ENCODE assay signal across 8 cellular contexts in the genomic region with DNA sequence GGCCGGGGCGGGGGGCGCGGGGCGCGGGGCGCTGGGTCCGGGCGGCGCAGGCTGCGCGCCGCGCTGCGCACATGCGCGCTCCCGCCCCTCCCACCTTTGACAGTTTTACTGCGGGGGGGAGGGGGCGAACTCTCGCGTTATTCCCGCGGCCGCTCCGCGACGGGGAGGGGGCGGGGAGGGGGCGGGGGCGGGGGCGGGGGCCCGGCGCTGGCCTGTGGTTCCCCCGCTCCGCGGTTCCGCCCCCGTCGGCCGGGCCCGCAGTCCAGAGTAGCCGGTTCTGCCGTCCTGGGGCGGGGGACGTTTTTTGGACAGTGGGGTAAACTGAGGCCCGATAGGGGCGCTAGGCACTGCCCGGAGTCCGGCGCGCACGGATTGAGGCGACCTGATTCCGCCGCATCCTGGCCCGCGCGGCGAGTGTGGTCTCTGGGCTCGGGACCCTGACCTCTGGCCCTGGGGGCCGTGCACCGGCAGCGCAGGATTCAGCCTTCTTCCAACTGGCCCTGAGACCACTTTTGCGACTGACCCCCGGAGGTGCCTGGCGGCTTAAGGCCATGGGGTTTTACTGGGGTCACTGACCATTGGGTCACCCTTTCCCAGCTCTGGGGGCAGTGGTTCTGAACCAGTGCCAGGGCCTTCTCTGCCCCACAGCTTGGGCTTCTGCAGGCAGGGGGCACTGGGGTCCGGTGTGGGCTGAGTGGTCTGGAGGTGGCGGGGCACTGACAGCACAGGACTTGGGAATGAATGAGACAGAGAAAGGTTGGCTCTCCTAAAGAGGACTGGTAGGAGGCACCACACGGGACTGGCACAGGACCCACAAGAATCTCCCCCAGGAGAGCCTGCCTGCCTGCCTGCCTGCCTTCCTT. TPM values are rescaled to one million over a fixed set of nuclear protein-coding genes. Genes with fewer than 3 reads are reported as not detected.
DNase-seq lines count a peak whose midpoint lies in the region; TF ChIP-seq lines count a peak whose summit lies in the region.

A gene with protein sequence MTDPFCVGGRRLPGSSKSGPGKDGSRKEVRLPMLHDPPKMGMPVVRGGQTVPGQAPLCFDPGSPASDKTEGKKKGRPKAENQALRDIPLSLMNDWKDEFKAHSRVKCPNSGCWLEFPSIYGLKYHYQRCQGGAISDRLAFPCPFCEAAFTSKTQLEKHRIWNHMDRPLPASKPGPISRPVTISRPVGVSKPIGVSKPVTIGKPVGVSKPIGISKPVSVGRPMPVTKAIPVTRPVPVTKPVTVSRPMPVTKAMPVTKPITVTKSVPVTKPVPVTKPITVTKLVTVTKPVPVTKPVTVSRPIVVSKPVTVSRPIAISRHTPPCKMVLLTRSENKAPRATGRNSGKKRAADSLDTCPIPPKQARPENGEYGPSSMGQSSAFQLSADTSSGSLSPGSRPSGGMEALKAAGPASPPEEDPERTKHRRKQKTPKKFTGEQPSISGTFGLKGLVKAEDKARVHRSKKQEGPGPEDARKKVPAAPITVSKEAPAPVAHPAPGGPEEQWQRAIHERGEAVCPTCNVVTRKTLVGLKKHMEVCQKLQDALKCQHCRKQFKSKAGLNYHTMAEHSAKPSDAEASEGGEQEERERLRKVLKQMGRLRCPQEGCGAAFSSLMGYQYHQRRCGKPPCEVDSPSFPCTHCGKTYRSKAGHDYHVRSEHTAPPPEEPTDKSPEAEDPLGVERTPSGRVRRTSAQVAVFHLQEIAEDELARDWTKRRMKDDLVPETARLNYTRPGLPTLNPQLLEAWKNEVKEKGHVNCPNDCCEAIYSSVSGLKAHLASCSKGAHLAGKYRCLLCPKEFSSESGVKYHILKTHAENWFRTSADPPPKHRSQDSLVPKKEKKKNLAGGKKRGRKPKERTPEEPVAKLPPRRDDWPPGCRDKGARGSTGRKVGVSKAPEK (minus strand): TSS at position 80 of the 863 bp plus-strand sequence. CDS start 1,980 bp downstream, outside the sequence.

- peak within 1 kb of the TSS; percentile 17 to 63 for H3K4me3 ChIP-seq in CD4-positive, alpha-beta memory T cell (ENCODE audit: low read length in 2 of 2)
- H3K4me3 ChIP-seq in HFF-Myc (replicated peaks; ENCODE audit: low read depth, low read length) (peak within 1 kb of the TSS; percentile 69), ascending aorta (peak within 1 kb of the TSS; percentile 70 to 84), right atrium auricular region (peak within 1 kb of the TSS; percentile 48 to 66), prostate gland (peak within 1 kb of the TSS; percentile 53 to 79)

- peaks cover 18% of the 10 kb centered on the region for H3K4me1 ChIP-seq in CD4-positive, alpha-beta memory T cell (ENCODE audit: insufficient read depth, low read length)
- peaks cover 16% of the 10 kb centered on the region in 2 donors for H3K4me1 ChIP-seq in ascending aorta
- peaks cover 0 to 25% of the 10 kb centered on the region in 2 donors for H3K4me1 ChIP-seq in right atrium auricular region
- peaks cover 23% of the 10 kb centered on the region for H3K4me1 ChIP-seq in prostate gland (replicated peaks)

- peak within 1 kb of the TSS; percentile 77 to 90 (median 85) for H3K27ac Mint-ChIP-seq in CD4-positive, alpha-beta memory T cell

- H3K4me1 Mint-ChIP-seq in CD4-positive, alpha-beta memory T cell, result peaks cover 12 to 40% (median 21%) of the 10 kb centered on the region in 4 donors

- DNase-seq in CD4-positive, alpha-beta memory T cell, result peak in 4 of 5 donors; percentile 44 to 52 (median 48)
- DNase-seq in HFF-Myc (ENCODE audit: extremely low read depth, low read depth), result no peak
- peak; percentile 70 for DNase-seq in SK-MEL-5 (ENCODE audit: low read depth, low spot score)
- peak in 1 of 2 donors; percentile 75 for DNase-seq in ascending aorta (ENCODE audit: low spot score in 2 of 2)
- no peak for DNase-seq in right atrium auricular region (ENCODE audit: low spot score)
- peak; percentile 57 for DNase-seq in prostate gland (ENCODE audit: low spot score)
- DNase-seq in pons (ENCODE audit: low spot score), result no peak
- DNase-seq in HuH-7.5 (ENCODE audit: low spot score), result no peak

- peaks cover 3 to 12% of the 10 kb centered on the region in 2 donors for H3K36me3 Mint-ChIP-seq in CD4-positive, alpha-beta memory T cell

- CTCF ChIA-PET in CD4-positive, alpha-beta memory T cell (lab: Charles Lee; ENCODE audit: partially characterized antibody), result no interaction called here

- POLR2A ChIA-PET in CD4-positive, alpha-beta memory T cell (lab: Charles Lee; ENCODE audit: partially characterized antibody), result interaction anchor here (0.6 to 1.3 kb wide), 3 partner anchors 9 to 14 kb away, joined by 3 to 4 read pairs (median 4); a partner anchor contains a TSS

- H3K36me3 ChIP-seq in CD4-positive, alpha-beta memory T cell (ENCODE audit: insufficient read depth, low read length), result peaks cover 3% of the 10 kb centered on the region
- H3K36me3 ChIP-seq in ascending aorta (peaks cover 6 to 11% of the 10 kb centered on the region in 2 donors), right atrium auricular region (peaks cover 7% of the 10 kb centered on the region), prostate gland (no peaks in the 10 kb centered on the region)

- TF ChIP-seq CTCF in HFF-Myc (IDR thresholded peaks at IDR 0.05; ENCODE audit: low read depth, low read length, missing control alignments), result no peak
- no peak for TF ChIP-seq CTCF in ascending aorta (IDR thresholded peaks at IDR 0.05)
- TF ChIP-seq CTCF in right atrium auricular region (IDR thresholded peaks at IDR 0.05), result no peak
- no peak for TF ChIP-seq CTCF in prostate gland (IDR thresholded peaks at IDR 0.05)

- H3K9me3 Mint-ChIP-seq in CD4-positive, alpha-beta memory T cell, result peaks cover 0 to 3% (median 0%) of the 10 kb centered on the region in 8 donors

- peak within 1 kb of the TSS; percentile 80 to 87 (median 83) for H3K4me3 Mint-ChIP-seq in CD4-positive, alpha-beta memory T cell

- H3K9me3 ChIP-seq in CD4-positive, alpha-beta memory T cell (ENCODE audit: control insufficient read depth in 1 of 2, low read length in 2 of 2), result no peaks in the 10 kb centered on the region
- H3K9me3 ChIP-seq in ascending aorta, result no peaks in the 10 kb centered on the region
- H3K9me3 ChIP-seq in right atrium auricular region, result no peaks in the 10 kb centered on the region
- H3K9me3 ChIP-seq in prostate gland, result no peaks in the 10 kb centered on the region

- TF ChIP-seq POLR2A in prostate gland (IDR thresholded peaks at IDR 0.05), result no peak

- intact Hi-C loops in CD4-positive, alpha-beta memory T cell (cut with micrococcal nuclease), result loop anchor here (2.0 to 5.0 kb wide), 3 partner anchors 15 to 528 kb away; a partner anchor contains a TSS
- intact Hi-C loops in ascending aorta (cut with DNase I), result loop anchor here (5.0 to 10.0 kb wide), 3 partner anchors 63 to 755 kb away; a partner anchor contains a TSS
- intact Hi-C loops in prostate gland (cut with DNase I), result loop anchor here (5.0 to 10.0 kb wide), 6 partner anchors 63 to 433 kb away; a partner anchor contains a TSS

- WGBS in prostate gland, result 4% methylated on average over 50 of the region's 70 CpGs

- H3K27me3 Mint-ChIP-seq in CD4-positive, alpha-beta memory T cell, result no peaks in the 10 kb centered on the region

- H3K27ac ChIP-seq in CD4-positive, alpha-beta memory T cell (ENCODE audit: low read depth, low read length), result peak within 1 kb of the TSS; percentile 65
- H3K27ac ChIP-seq in ascending aorta (peak within 1 kb of the TSS; percentile 70 to 79), right atrium auricular region (peak within 1 kb of the TSS; percentile 62 to 70), prostate gland (peak within 1 kb of the TSS; percentile 57 to 63)

- in situ Hi-C loops in SK-MEL-5 (cut with HindIII; ENCODE audit: low pct_unique_long_range_greater_than_20kb, low sequenced_read_pairs), result no loop called here

- no peaks in the 10 kb centered on the region for H3K27me3 ChIP-seq in CD4-positive, alpha-beta memory T cell (ENCODE audit: insufficient read depth, low read length)
- H3K27me3 ChIP-seq in ascending aorta (no peaks in the 10 kb centered on the region), right atrium auricular region (no peaks in the 10 kb centered on the region), prostate gland (replicated peaks; ENCODE audit: insufficient read depth) (no peaks in the 10 kb centered on the region)

RNA-seq across cellular contexts. Expression of the gene that starts here (rescaled TPM):
- 10 to 100 TPM; 20.7 to 22.0 TPM for total RNA-seq in CD4-positive, alpha-beta memory T cell
- polyA plus RNA-seq in CD4-positive, alpha-beta memory T cell, result 1 to 10 TPM in 1 of 2 donors, under 1 TPM in 1; 0.20 to 1.7 TPM
- 8.5 and 8.9 TPM in 2 replicates for total RNA-seq in SK-MEL-5 (2014; rRNA removed; shearing (Covaris generic))
- 14.1 and 18.5 TPM in 2 replicates for polyA plus RNA-seq in SK-MEL-5 (2015; cell fraction: cytosol; rRNA removed)
- 50.0 and 59.8 TPM in 2 replicates for polyA plus RNA-seq in SK-MEL-5 (2015; cell fraction: nucleus; rRNA removed)
- total RNA-seq in ascending aorta (17.5 TPM), right atrium auricular region (1 to 10 TPM; 7.0 to 8.3 TPM), prostate gland (10 to 100 TPM; 12.2 to 24.6 TPM)

Comparison
In these comparisons a context has a peak if more than half of its experiments do, and no peak if none do; other contexts are left out.
1. DNase-seq: peak in CD4-positive, alpha-beta memory T cell (4 of 5), SK-MEL-5 (single experiment) and prostate gland (single experiment); none in HFF-Myc (single experiment), right atrium auricular region (single experiment), pons (single experiment) and HuH-7.5 (single experiment).
2. Peak in every context shown above with its lines, with median percentiles within 50 percentile points of each other: H3K27ac ChIP-seq and H3K4me3 ChIP-seq.